Comparison of ENCODE assay signal across 23 cellular contexts in genomic region chr21:31992391-31992790, GRCh38.
"Had no signal": no experiment of that assay in that cellular context is flagged by ENCODE, and none has a peak within 500 bp of the region (broad histone marks: within the 10 kb centered on the region; RNA-seq: fewer than 3 reads in every experiment).

No MANE protein-coding gene starts in this region.

- H3K27ac Mint-ChIP-seq: activated CD4-positive, alpha-beta memory T cell treated with anti-CD3 and anti-CD28 coated beads, Interleukin-2, amount 10 ng/mL, durations not matched to agents 7 days and 5 days; activated CD4-positive, alpha-beta T cell treated with anti-CD3 and anti-CD28 coated beads for 36 hours; activated T-cell treated with anti-CD3 and anti-CD28 coated beads, Interleukin-2, amount 50 U/mL, for 72 hours; activated T-helper 2 cell treated with anti-CD3 and anti-CD28 coated beads, Interferon-gamma antibody, Interleukin-2, Interleukin-4, amounts not matched to agents 10 μg/mL and 5 μg/mL and 100 μg/mL, durations not matched to agents 14 hours and 24 hours and 36 hours; T-cell had no signal

- H3K4me3 ChIP-seq: breast epithelium, SK-N-MC had no signal

- H3K9me3 ChIP-seq: breast epithelium had no signal

- H3K4me1 Mint-ChIP-seq: activated CD4-positive, alpha-beta memory T cell treated with anti-CD3 and anti-CD28 coated beads, Interleukin-2, amount 10 ng/mL, durations not matched to agents 7 days and 5 days; activated CD4-positive, alpha-beta T cell treated with anti-CD3 and anti-CD28 coated beads for 36 hours; T-cell had no signal

- DNase-seq: activated CD4-positive, alpha-beta memory T cell treated with anti-CD3 and anti-CD28 coated beads, Interleukin-2, amount 10 ng/mL, durations not matched to agents 7 days and 5 days; activated CD4-positive, alpha-beta T cell treated with anti-CD3 and anti-CD28 coated beads, Interleukin-2, amount 50 U/mL, for 1 hour; activated CD4-positive, CD25-positive, alpha-beta regulatory T cell; activated CD8-positive, alpha-beta memory T cell treated with anti-CD3 and anti-CD28 coated beads, Interleukin-2, amount 50 U/mL, for 4 hours; activated naive CD4-positive, alpha-beta T cell treated with anti-CD3 and anti-CD28 coated beads, Interleukin-2, amount 50 U/mL, for 16 hours; activated T-cell treated with anti-CD3 and anti-CD28 coated beads, Interleukin-2, amount 50 U/mL, for 72 hours; aorta; KBM-7; NCI-H1048; NCI-H146; NCI-H187 treated with DMSO at 0.1 percent for 48 hours; NCI-H2081 treated with DMSO at 0.1 percent for 48 hours; NK-92 treated with Interleukin-12 subunit alpha and Interleukin-12 subunit beta, amount 100 ng/mL, for 24 hours; OCI-M1; RPMI8226; T-cell; T-helper 2 cell; T1000 had no signal

- H3K27me3 ChIP-seq: breast epithelium had no signal

- H3K36me3 Mint-ChIP-seq: T-cell had no signal

- H3K27me3 Mint-ChIP-seq: activated CD4-positive, alpha-beta memory T cell treated with anti-CD3 and anti-CD28 coated beads, Interleukin-2, amount 10 ng/mL, durations not matched to agents 7 days and 5 days had no signal

- H3K27ac ChIP-seq: breast epithelium, SK-N-MC, VCaP had no signal

- H3K9me3 Mint-ChIP-seq: activated CD4-positive, alpha-beta memory T cell treated with anti-CD3 and anti-CD28 coated beads, Interleukin-2, amount 10 ng/mL, durations not matched to agents 7 days and 5 days; activated T-cell treated with anti-CD3 and anti-CD28 coated beads, Interleukin-2, amount 50 U/mL, for 72 hours; activated T-helper 2 cell treated with anti-CD3 and anti-CD28 coated beads, Interferon-gamma antibody, Interleukin-2, Interleukin-4, amounts not matched to agents 10 μg/mL and 5 μg/mL and 100 μg/mL, durations not matched to agents 14 hours and 24 hours and 36 hours; T-cell had no signal

- H3K4me1 ChIP-seq: breast epithelium had no signal

- H3K4me3 Mint-ChIP-seq: activated CD4-positive, alpha-beta memory T cell treated with anti-CD3 and anti-CD28 coated beads, Interleukin-2, amount 10 ng/mL, durations not matched to agents 7 days and 5 days; activated CD4-positive, alpha-beta T cell treated with anti-CD3 and anti-CD28 coated beads for 36 hours; activated T-cell treated with anti-CD3 and anti-CD28 coated beads, Interleukin-2, amount 50 U/mL, for 72 hours; T-cell had no signal

- H3K36me3 ChIP-seq: breast epithelium had no signal
